In genomic region chr1:161165742-161166668, GRCh38 we compare ENCODE assay signal across 8 cellular contexts. TPM values are rescaled to one million over a fixed set of nuclear protein-coding genes. Genes with fewer than 3 reads are reported as not detected.
DNase-seq lines count a peak whose midpoint lies in the region; ATAC-seq and TF ChIP-seq lines count a peak whose summit lies in the region.

TSS of gene PPOX (plus strand) at chr1:161166426. CDS start at chr1:161166848, 422 bp downstream.

- H2AFZ ChIP-seq in DND-41 (ENCODE audit: low read depth, low read length), result peak within 1 kb of the TSS; percentile 96
- peak within 1 kb of the TSS; percentile 74 for H2AFZ ChIP-seq in KMS-11 (ENCODE audit: low read depth)

- peaks cover 58% of the 10 kb centered on the region for H3K36me3 ChIP-seq in DND-41 (ENCODE audit: insufficient read depth, low read length)
- H3K36me3 ChIP-seq in KMS-11 (ENCODE audit: insufficient read depth), result 0 out of 2 replicates have a peak, but pooled peaks cover 2% of the 10 kb centered on the region
- peaks cover 4% of the 10 kb centered on the region; the same call in 1 of the 2 replicates for H3K36me3 ChIP-seq in Panc1 (ENCODE audit: control insufficient read depth, insufficient read depth, low read length)
- H3K36me3 ChIP-seq in muscle layer of duodenum (ENCODE audit: control insufficient read depth in 1 of 2, insufficient read depth in 2 of 2, low read length in 2 of 2), result peaks cover 34 to 53% of the 10 kb centered on the region in 2 donors

- no peaks in the 10 kb centered on the region for H3K9me3 Mint-ChIP-seq in activated T-cell treated with anti-CD3 and anti-CD28 coated beads, Interleukin-2, amount 50 U/mL, for 4 hours

- in situ Hi-C loops in Panc1 (cut with HindIII; ENCODE audit: low pct_unique_long_range_greater_than_20kb, low sequenced_read_pairs), result no loop called here

- BruUV-seq in Panc1 (replicated peaks; lab: Mats Ljungman, UMichigan), result no TSS peak

- no peaks in the 10 kb centered on the region for H3K27me3 Mint-ChIP-seq in activated T-cell treated with anti-CD3 and anti-CD28 coated beads, Interleukin-2, amount 50 U/mL, for 4 hours (ENCODE audit: low read depth)

- no peaks in the 10 kb centered on the region for H3K27me3 ChIP-seq in DND-41 (ENCODE audit: insufficient read depth, low read length, poor library complexity)
- H3K27me3 ChIP-seq in KMS-11 (ENCODE audit: insufficient read depth, low read depth), result no peaks in the 10 kb centered on the region
- no peaks in the 10 kb centered on the region for H3K27me3 ChIP-seq in Panc1 (ENCODE audit: control insufficient read depth, insufficient read depth, low read length)
- H3K27me3 ChIP-seq in muscle layer of duodenum (ENCODE audit: low read depth, low read length), result no peaks in the 10 kb centered on the region

- ATAC-seq in DND-41 (ENCODE audit: insufficient read depth, low read depth) (peak; percentile 96), GM21737 (IDR thresholded peaks at IDR 0.05; ENCODE audit: unreplicated experiment) (peak; percentile 88), Panc1 (peak; percentile 96), esophagus mucosa (peak; percentile 95)
- ATAC-seq in activated T-cell treated with anti-CD3 and anti-CD28 coated beads, Interleukin-2, amount 50 U/mL, for 4 hours, result peak; percentile 97

- DNase-seq in DND-41, result peak; percentile 96
- DNase-seq in Panc1 (ENCODE audit: low read depth, low spot score), result peak; percentile 94
- peak; percentile 82 for DNase-seq in activated T-cell treated with anti-CD3 and anti-CD28 coated beads, Interleukin-2, amount 50 U/mL, for 4 hours
- DNase-seq in stimulated activated CD8-positive, alpha-beta memory T cell treated with anti-CD3 and anti-CD28 coated beads, Interleukin-7, amount 100 ng/mL, for 4 hours (ENCODE audit: low read depth in 2 of 2), result peak; percentile 85 to 88

- no peaks in the 10 kb centered on the region for H3K9me3 ChIP-seq in DND-41 (ENCODE audit: insufficient read depth, low read length, severe bottlenecking)
- H3K9me3 ChIP-seq in Panc1 (ENCODE audit: control insufficient read depth, insufficient read depth, low read depth, low read length), result no peaks in the 10 kb centered on the region
- no peaks in the 10 kb centered on the region for H3K9me3 ChIP-seq in muscle layer of duodenum (ENCODE audit: control insufficient read depth in 1 of 2, low read length in 2 of 2)

- peaks cover 29% of the 10 kb centered on the region for H3K36me3 Mint-ChIP-seq in activated T-cell treated with anti-CD3 and anti-CD28 coated beads, Interleukin-2, amount 50 U/mL, for 4 hours (ENCODE audit: insufficient read depth)

- peak within 1 kb of the TSS; percentile 67 for H3K27ac ChIP-seq in DND-41 (ENCODE audit: low read length)
- H3K27ac ChIP-seq in KMS-11, result peak within 1 kb of the TSS; percentile 84
- H3K27ac ChIP-seq in Panc1 (ENCODE audit: low read length), result peak within 1 kb of the TSS; percentile 89
- H3K27ac ChIP-seq in muscle layer of duodenum (ENCODE audit: low read length), result peak within 1 kb of the TSS; percentile 92

- intact Hi-C loops in Panc1 (cut with micrococcal nuclease; ENCODE audit: unreplicated experiment), result no loop called here

- H3K4me1 ChIP-seq in DND-41 (ENCODE audit: insufficient read depth, low read length) (peaks cover 64% of the 10 kb centered on the region), KMS-11 (ENCODE audit: low read depth, poor library complexity, severe bottlenecking) (peaks cover 27% of the 10 kb centered on the region), Panc1 (ENCODE audit: control insufficient read depth, insufficient read depth, low read length) (peaks cover 18% of the 10 kb centered on the region), muscle layer of duodenum (ENCODE audit: control insufficient read depth in 1 of 2, insufficient read depth in 2 of 2, low read length in 2 of 2) (peaks cover 4 to 40% of the 10 kb centered on the region in 2 donors)

- peak within 1 kb of the TSS; percentile 79 to 92 for H3K4me3 ChIP-seq in DND-41 (ENCODE audit: low read depth in 1 of 2, low read length in 2 of 2)
- H3K4me3 ChIP-seq in KMS-11 (IDR thresholded peaks at IDR 0.05; ENCODE audit: insufficient read depth, low read depth, low read length), result peak within 1 kb of the TSS; percentile 96
- H3K4me3 ChIP-seq in Panc1 (ENCODE audit: low read depth in 2 of 2, low read length in 2 of 2), result peak within 1 kb of the TSS; percentile 83 to 88
- peak within 1 kb of the TSS; percentile 86 to 87 for H3K4me3 ChIP-seq in muscle layer of duodenum (ENCODE audit: low read depth in 1 of 2, low read length in 2 of 2)

- peaks cover 11% of the 10 kb centered on the region for H3K79me2 ChIP-seq in DND-41 (ENCODE audit: insufficient read depth, low read length)
- no peaks in the 10 kb centered on the region for H3K79me2 ChIP-seq in KMS-11 (ENCODE audit: insufficient read depth, low read depth)

- H3K4me3 Mint-ChIP-seq in activated T-cell treated with anti-CD3 and anti-CD28 coated beads, Interleukin-2, amount 50 U/mL, for 4 hours, result peak within 1 kb of the TSS; percentile 86

- CTCF ChIA-PET in Panc1 (lab: Charles Lee), result interaction anchor here (0.5 to 1.0 kb wide), 5 partner anchors 11 to 251 kb away, joined by 3 to 7 read pairs (median 4); partner anchors contain the start of gene B4GALT3

- no peaks in the 10 kb centered on the region for H4K20me1 ChIP-seq in DND-41 (ENCODE audit: insufficient read depth, low read length)
- no peaks in the 10 kb centered on the region for H4K20me1 ChIP-seq in KMS-11 (ENCODE audit: insufficient read depth)

- H3K4me1 Mint-ChIP-seq in activated T-cell treated with anti-CD3 and anti-CD28 coated beads, Interleukin-2, amount 50 U/mL, for 4 hours (ENCODE audit: low read depth), result peaks cover 50% of the 10 kb centered on the region

- POLR2A ChIA-PET in Panc1 (lab: Charles Lee), result interaction anchor here (0.6 to 1.4 kb wide), 4 partner anchors 13 to 147 kb away, joined by 3 to 5 read pairs (median 3); partner anchors contain the start of genes DEDD, F11R and UFC1

- peak; percentile 66 for TF ChIP-seq CTCF in DND-41 (IDR thresholded peaks at IDR 0.05; ENCODE audit: borderline replicate concordance, extremely low read depth, low read length, poor library complexity, severe bottlenecking)
- TF ChIP-seq CTCF in KMS-11 (conservative IDR thresholded peaks at IDR 0.05; ENCODE audit: low read depth, low read length), result peak; percentile 98
- TF ChIP-seq CTCF in Panc1 (IDR thresholded peaks at IDR 0.05), result peak; percentile 79

- H3K9ac ChIP-seq in DND-41 (ENCODE audit: low read depth, low read length) (peak within 1 kb of the TSS; percentile 90), KMS-11 (peak within 1 kb of the TSS; percentile 63)

- H3K4me2 ChIP-seq in DND-41 (ENCODE audit: insufficient read depth, low read length) (peak within 1 kb of the TSS; percentile 100), KMS-11 (peak within 1 kb of the TSS; percentile 99)

RNA-seq across cellular contexts. Expression of gene PPOX, which starts in this region (rescaled TPM):
- 20.6 TPM for total RNA-seq in Panc1 (2021; ENCODE audit: unreplicated experiment)
- polyA plus RNA-seq in Panc1 (2012; ENCODE audit: insufficient read length), result 26.2 TPM
- 10 to 100 TPM; 10.0 to 13.8 (median 12.8) TPM for total RNA-seq in activated T-cell treated with anti-CD3 and anti-CD28 coated beads, Interleukin-2, amount 50 U/mL, for 4 hours
- 10.4 TPM for total RNA-seq in esophagus mucosa

Comparison
In these comparisons a context has a peak if more than half of its experiments do, and no peak if none do; other contexts are left out.
1. Peak in every context shown above with its lines: DNase-seq, ATAC-seq, H3K4me3 ChIP-seq and H3K27ac ChIP-seq.